1 cellular context compared by ENCODE assay signal in genomic region chr12:124800506-124800905, GRCh38.
TF ChIP-seq lines count a peak whose summit lies in the region.

No MANE protein-coding gene starts in this region.

TF ChIP-seq in H1, 55 proteins besides CTCF, POLR2A, EP300 and RAD21 (continued from another document):
- TF ChIP-seq TAF1 (IDR thresholded peaks at IDR 0.05; ENCODE audit: low read depth, low read length) (no peak), SP4 (IDR thresholded peaks at IDR 0.05; ENCODE audit: low read length) (no peak), SIX5 (IDR thresholded peaks at IDR 0.05; ENCODE audit: low read depth, low read length) (no peak), TEAD4 (IDR thresholded peaks at IDR 0.05; ENCODE audit: low read depth, low read length) (no peak), EZH2 (IDR thresholded peaks at IDR 0.05; ENCODE audit: low read depth, low read length, severe bottlenecking) (no peak), RNF2 (IDR thresholded peaks at IDR 0.05; ENCODE audit: borderline replicate concordance, low read depth, low read length, missing control alignments, poor library complexity, severe bottlenecking) (no peak), EGR1 (IDR thresholded peaks at IDR 0.05; ENCODE audit: borderline replicate concordance, low read depth, low read length) (no peak), RXRA (IDR thresholded peaks at IDR 0.05; ENCODE audit: insufficient read depth, low read depth, low read length) (no peak), BRCA1 (IDR thresholded peaks at IDR 0.05; ENCODE audit: low read depth, low read length) (no peak), JUN (IDR thresholded peaks at IDR 0.05; ENCODE audit: low read depth, low read length) (no peak), SAP30 (IDR thresholded peaks at IDR 0.05; ENCODE audit: insufficient read depth, insufficient replicate concordance, low read length) (no peak), PHF8 (conservative IDR thresholded peaks at IDR 0.05; ENCODE audit: low read depth, low read length) (no peak), CEBPB (IDR thresholded peaks at IDR 0.05; ENCODE audit: low read depth, low read length) (no peak), TCF12 (IDR thresholded peaks at IDR 0.05; ENCODE audit: low read depth, low read length) (no peak), GABPA (IDR thresholded peaks at IDR 0.05; ENCODE audit: borderline replicate concordance, insufficient read depth, low read length) (no peak), MAX (IDR thresholded peaks at IDR 0.05) (no peak), ATF2 (IDR thresholded peaks at IDR 0.05; ENCODE audit: low read length) (no peak), BCL11A (IDR thresholded peaks at IDR 0.05; ENCODE audit: low read depth in 2 of 2, low read length in 2 of 2) (no peak), NANOG (IDR thresholded peaks at IDR 0.05; ENCODE audit: insufficient read depth, low read depth, low read length, poor library complexity, severe bottlenecking) (no peak)
